Comparison of ENCODE assay signal across 8 cellular contexts in the genomic region with DNA sequence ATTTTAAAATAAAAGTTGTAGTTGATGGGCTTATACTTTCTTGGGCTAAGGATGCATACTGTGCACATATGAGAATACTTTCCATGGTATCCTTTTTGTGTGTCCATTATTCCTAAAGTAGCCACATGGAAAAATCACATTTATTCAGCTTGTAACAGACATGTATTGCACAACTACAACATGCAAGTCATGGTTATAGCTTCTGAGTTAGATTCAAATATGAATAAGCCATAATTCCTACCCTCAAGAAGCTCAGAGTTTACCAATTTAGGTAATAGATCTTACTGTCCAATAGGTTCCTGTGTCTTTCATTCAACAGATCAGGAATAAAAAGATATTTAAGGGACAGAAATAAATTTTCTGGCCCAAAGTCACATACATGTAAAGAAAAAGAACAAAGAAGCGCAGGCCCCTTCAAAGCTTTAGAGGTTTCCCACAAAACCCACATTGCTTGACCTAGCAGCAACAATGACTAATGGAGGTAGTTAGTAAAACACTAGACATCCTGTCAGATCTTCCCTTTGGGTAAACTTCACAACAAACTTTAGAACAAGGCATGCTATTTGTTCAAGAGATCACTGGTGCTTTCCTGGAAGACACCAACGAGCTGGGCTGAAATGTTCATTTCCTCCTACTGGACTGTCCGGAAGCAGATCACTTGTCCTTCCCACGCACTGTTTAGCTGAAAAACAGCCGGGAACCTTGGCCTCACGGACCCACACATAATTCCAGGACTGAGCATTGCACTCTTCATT.
DNase-seq lines count a peak whose midpoint lies in the region; ATAC-seq and TF ChIP-seq lines count a peak whose summit lies in the region.

No MANE protein-coding gene starts in this region.

- H3K23ac ChIP-seq in IMR-90 (ENCODE audit: low read depth, low read length) (no peak overlapping the region), neuronal stem cell (ENCODE audit: low read depth, low read length, poor library complexity) (no peak overlapping the region)

- no peak overlapping the region for H3K4me3 ChIP-seq in CD8-positive, alpha-beta memory T cell (ENCODE audit: low read length)
- H3K4me3 ChIP-seq in IMR-90 (ENCODE audit: insufficient read depth, low read depth, low read length) (no peak overlapping the region), fibroblast of lung (replicated peaks in 1 of 4; ENCODE audit: control extremely low read depth in 1 of 4, insufficient read depth in 1 of 4, low read depth in 3 of 4, low read length in 4 of 4) (no peak overlapping the region), neuronal stem cell (ENCODE audit: low read length in 2 of 2) (no peak overlapping the region)

- H3K9me1 ChIP-seq in IMR-90 (ENCODE audit: insufficient read depth, low read length): 0 out of 2 replicates have a peak, but pooled peaks cover 4% of the 10 kb centered on the region

- no peak for DNase-seq in CD8-positive, alpha-beta memory T cell
- DNase-seq in IMR-90 (peak; percentile 42), fibroblast of lung (ENCODE audit: low read depth in 2 of 2) (peak in 1 of 2 donors; percentile 69), glutamatergic neuron (no peak), mesenteric fat pad (ENCODE audit: low spot score) (no peak), NCI-H146 treated with DMSO at 0.1 percent for 48 hours (lab: John Stamatoyannopoulos, UW; ENCODE audit: unreplicated experiment) (no peak), neuronal stem cell (ENCODE audit: low spot score) (no peak)

- H3K4ac ChIP-seq in IMR-90 (ENCODE audit: low read depth, low read length) (no peak overlapping the region), neuronal stem cell (ENCODE audit: low read length) (no peak overlapping the region)

- no peak overlapping the region for H3K56ac ChIP-seq in IMR-90 (ENCODE audit: extremely low read depth, insufficient read depth, low read length)

- no peaks in the 10 kb centered on the region for H3K79me2 ChIP-seq in fibroblast of lung (ENCODE audit: control insufficient read depth, insufficient read depth, low read length)

- no peak overlapping the region for H3K4me2 ChIP-seq in IMR-90 (ENCODE audit: low read depth, low read length)
- H3K4me2 ChIP-seq in fibroblast of lung (ENCODE audit: extremely low read depth, insufficient read depth, low read length): no peak overlapping the region
- H3K4me2 ChIP-seq in neuronal stem cell (ENCODE audit: insufficient read depth, low read length, poor library complexity, severe bottlenecking): no peak overlapping the region

- no peak overlapping the region for H2BK12ac ChIP-seq in neuronal stem cell (ENCODE audit: low read length)

- in situ Hi-C loops in IMR-90 (cut with MboI; ENCODE audit: low sequenced_read_pairs): no loop called here

- peak overlapping the region in 6 of 7 donors; percentile 12 to 64 (median 46) for H3K4me3 Mint-ChIP-seq in CD8-positive, alpha-beta memory T cell
- no peak overlapping the region for H3K4me3 Mint-ChIP-seq in glutamatergic neuron (ENCODE audit: unreplicated experiment)

- H3K4me1 ChIP-seq in CD8-positive, alpha-beta memory T cell (ENCODE audit: insufficient read depth, low read length): peaks cover 29% of the 10 kb centered on the region
- H3K4me1 ChIP-seq in IMR-90 (ENCODE audit: control insufficient read depth, insufficient read depth, low read length): peaks cover 2% of the 10 kb centered on the region; the same call in 1 of the 2 replicates
- H3K4me1 ChIP-seq in fibroblast of lung (ENCODE audit: control insufficient read depth, extremely low read depth, insufficient read depth, low read length): peaks cover 8% of the 10 kb centered on the region
- peaks cover 2 to 3% of the 10 kb centered on the region in 2 donors for H3K4me1 ChIP-seq in neuronal stem cell (ENCODE audit: control insufficient read depth in 2 of 2, insufficient read depth in 1 of 2, low read depth in 1 of 2, low read length in 2 of 2)

- no CpG with 5 or more reads among the region's 6 CpGs for whole genome bisulfite sequencing in IMR-90 (ENCODE audit: extremely low coverage in 2 of 2, insufficient read length in 1 of 2), 2 experiments
- WGBS in neuronal stem cell (ENCODE audit: extremely low coverage in 2 of 2, insufficient read length in 2 of 2, insufficient replicate concordance in 1 of 2), 2 donors: no CpG with 5 or more reads among the region's 6 CpGs

- peaks cover 62 to 85% (median 83%) of the 10 kb centered on the region in 3 donors for H3K4me1 Mint-ChIP-seq in CD8-positive, alpha-beta memory T cell
- no peaks in the 10 kb centered on the region for H3K4me1 Mint-ChIP-seq in glutamatergic neuron (ENCODE audit: low read depth, unreplicated experiment)

- H3K14ac ChIP-seq in IMR-90 (replicated peaks; ENCODE audit: low read depth, low read length) (no peak overlapping the region), neuronal stem cell (ENCODE audit: low read length) (no peak overlapping the region)

- H4K8ac ChIP-seq in IMR-90 (ENCODE audit: low read depth in 2 of 2, low read length in 2 of 2) (no peak overlapping the region), neuronal stem cell (ENCODE audit: low read depth, low read length) (no peak overlapping the region)

- peak overlapping the region in 5 of 8 donors; percentile 12 to 66 (median 62) for H3K27ac Mint-ChIP-seq in CD8-positive, alpha-beta memory T cell
- no peak overlapping the region for H3K27ac Mint-ChIP-seq in glutamatergic neuron (ENCODE audit: unreplicated experiment)

- H4K91ac ChIP-seq in IMR-90 (ENCODE audit: insufficient read depth, low read depth, low read length): no peak overlapping the region
- no peak overlapping the region for H4K91ac ChIP-seq in neuronal stem cell (ENCODE audit: low read depth, low read length, poor library complexity)

- no peaks in the 10 kb centered on the region for H4K20me1 ChIP-seq in IMR-90 (ENCODE audit: insufficient read depth, low read length)
- no peaks in the 10 kb centered on the region for H4K20me1 ChIP-seq in fibroblast of lung (ENCODE audit: control insufficient read depth, extremely low read depth, insufficient read depth, low read length)

- H3K18ac ChIP-seq in IMR-90 (ENCODE audit: low read depth, low read length) (no peak overlapping the region), neuronal stem cell (ENCODE audit: low read length) (no peak overlapping the region)

- no peak overlapping the region for H2BK20ac ChIP-seq in IMR-90 (ENCODE audit: low read depth, low read length)

- POLR2A ChIA-PET in CD8-positive, alpha-beta memory T cell (lab: Charles Lee): interaction anchor here (1.0 to 1.1 kb wide), 2 partner anchors 36 to 90 kb away, joined by 3 to 4 read pairs; no protein-coding TSS in a partner anchor
- POLR2A ChIA-PET in IMR-90 (lab: Charles Lee; ENCODE audit: unreplicated experiment): no interaction called here

- H2BK120ac ChIP-seq in IMR-90 (ENCODE audit: low read depth, low read length) (no peak overlapping the region), neuronal stem cell (ENCODE audit: low read depth, low read length) (no peak overlapping the region)

- H3K27ac ChIP-seq in CD8-positive, alpha-beta memory T cell (ENCODE audit: low read depth, low read length): no peak overlapping the region
- H3K27ac ChIP-seq in IMR-90 (ENCODE audit: insufficient read depth, low read length) (no peak overlapping the region), fibroblast of lung (ENCODE audit: insufficient read depth, low read length) (no peak overlapping the region), neuronal stem cell (replicated peaks; ENCODE audit: low read length) (no peak overlapping the region)

- no peaks in the 10 kb centered on the region for H3K36me3 Mint-ChIP-seq in CD8-positive, alpha-beta memory T cell
- no peaks in the 10 kb centered on the region for H3K36me3 Mint-ChIP-seq in glutamatergic neuron (ENCODE audit: unreplicated experiment)

- TF ChIP-seq RAD21 in IMR-90 (IDR thresholded peaks at IDR 0.05; ENCODE audit: low read length): no peak

- intact Hi-C loops in IMR-90 (cut with micrococcal nuclease): no loop called here

- no peaks in the 10 kb centered on the region for H3K79me1 ChIP-seq in IMR-90 (ENCODE audit: low read depth in 1 of 2, low read length in 2 of 2)
- no peaks in the 10 kb centered on the region for H3K79me1 ChIP-seq in neuronal stem cell (ENCODE audit: low read depth, low read length)

- H3K27me3 Mint-ChIP-seq in CD8-positive, alpha-beta memory T cell: no peaks in the 10 kb centered on the region
- H3K27me3 Mint-ChIP-seq in glutamatergic neuron (ENCODE audit: unreplicated experiment): no peaks in the 10 kb centered on the region

- no TSS peak for BruUV-seq in IMR-90 (replicated peaks; lab: Mats Ljungman, UMichigan)

- H4K5ac ChIP-seq in IMR-90 (ENCODE audit: low read depth, low read length): no peak overlapping the region

- no peak overlapping the region for H3K9ac ChIP-seq in IMR-90 (ENCODE audit: low read depth, low read length)
- H3K9ac ChIP-seq in fibroblast of lung (ENCODE audit: insufficient read depth, low read length): no peak overlapping the region
- no peak overlapping the region for H3K9ac ChIP-seq in neuronal stem cell (ENCODE audit: low read depth, low read length, poor library complexity)

- H2AK9ac ChIP-seq in IMR-90 (replicated peaks; ENCODE audit: low read depth, low read length, poor library complexity): no peak overlapping the region

- dilution Hi-C loops in IMR-90 (cut with HindIII; ENCODE audit: low sequenced_read_pairs, unreplicated experiment): no loop called here

- H3K9me3 ChIP-seq in CD8-positive, alpha-beta memory T cell (ENCODE audit: low read length): no peaks in the 10 kb centered on the region
- no peaks in the 10 kb centered on the region for H3K9me3 ChIP-seq in IMR-90 (ENCODE audit: control insufficient read depth, insufficient read depth, low read length)
- H3K9me3 ChIP-seq in fibroblast of lung (ENCODE audit: control insufficient read depth, insufficient read depth, low read depth, low read length): no peaks in the 10 kb centered on the region
- no peaks in the 10 kb centered on the region for H3K9me3 ChIP-seq in neuronal stem cell (replicated peaks in 1 of 2; ENCODE audit: control insufficient read depth in 2 of 2, insufficient read depth in 1 of 2, low read depth in 1 of 2, low read length in 2 of 2)

- no peaks in the 10 kb centered on the region for H3K36me3 ChIP-seq in CD8-positive, alpha-beta memory T cell (ENCODE audit: insufficient read depth, low read length)
- H3K36me3 ChIP-seq in IMR-90 (ENCODE audit: control insufficient read depth, insufficient read depth, low read length): no peaks in the 10 kb centered on the region
- no peaks in the 10 kb centered on the region for H3K36me3 ChIP-seq in fibroblast of lung (ENCODE audit: control insufficient read depth, insufficient read depth, low read length)
- no peaks in the 10 kb centered on the region for H3K36me3 ChIP-seq in neuronal stem cell (replicated peaks in 1 of 2; ENCODE audit: control insufficient read depth in 2 of 2, insufficient read depth in 2 of 2, low read length in 2 of 2)

- no peaks in the 10 kb centered on the region for H3K27me3 ChIP-seq in CD8-positive, alpha-beta memory T cell (ENCODE audit: insufficient read depth, low read length, poor library complexity, severe bottlenecking)
- H3K27me3 ChIP-seq in IMR-90 (ENCODE audit: control insufficient read depth, insufficient read depth, low read length) (no peaks in the 10 kb centered on the region), fibroblast of lung (ENCODE audit: control insufficient read depth, insufficient read depth, low read length) (no peaks in the 10 kb centered on the region), neuronal stem cell (ENCODE audit: control insufficient read depth in 3 of 3, insufficient read depth in 3 of 3, low read depth in 1 of 3, low read length in 3 of 3) (no peaks in the 10 kb centered on the region)

- H2AK5ac ChIP-seq in IMR-90 (ENCODE audit: low read depth, low read length) (no peak overlapping the region), neuronal stem cell (ENCODE audit: low read depth, low read length) (no peak overlapping the region)

- TF ChIP-seq POLR2A in IMR-90 (IDR thresholded peaks at IDR 0.05; ENCODE audit: low read depth, low read length): no peak

- CTCF ChIA-PET in CD8-positive, alpha-beta memory T cell (lab: Charles Lee): no interaction called here
- CTCF ChIA-PET in IMR-90 (lab: Yijun Ruan, JAX): interaction anchor here (0.6 to 1.2 kb wide), 2 partner anchors 15 to 17 kb away, joined by 4 read pairs; no protein-coding TSS in a partner anchor

- H3K9me3 Mint-ChIP-seq in CD8-positive, alpha-beta memory T cell: no peaks in the 10 kb centered on the region
- H3K9me3 Mint-ChIP-seq in glutamatergic neuron (ENCODE audit: unreplicated experiment): peaks cover 1% of the 10 kb centered on the region

- H2AFZ ChIP-seq in IMR-90 (replicated peaks; ENCODE audit: low read length, poor library complexity) (peak overlapping the region; percentile 5), fibroblast of lung (ENCODE audit: low read length) (peak overlapping the region; percentile 53), neuronal stem cell (ENCODE audit: low read length) (no peak overlapping the region)

- H2BK15ac ChIP-seq in IMR-90 (ENCODE audit: low read depth, low read length) (no peak overlapping the region), neuronal stem cell (ENCODE audit: low read length) (no peak overlapping the region)

- no peak for TF ChIP-seq CTCF in IMR-90 (conservative IDR thresholded peaks at IDR 0.05; ENCODE audit: low read depth, low read length)
- no peak for TF ChIP-seq CTCF in fibroblast of lung (conservative IDR thresholded peaks at IDR 0.05 in 1 of 2, IDR thresholded peaks at IDR 0.05 in 1 of 2; ENCODE audit: low read depth in 1 of 2, low read length in 2 of 2)
- TF ChIP-seq CTCF in glutamatergic neuron (IDR thresholded peaks at IDR 0.05; ENCODE audit: partially characterized antibody, unreplicated experiment): no peak

- H2BK5ac ChIP-seq in IMR-90 (ENCODE audit: low read depth, low read length, poor library complexity, severe bottlenecking) (no peak overlapping the region), neuronal stem cell (ENCODE audit: low read length) (no peak overlapping the region)

- peak; percentile 77 for ATAC-seq in GM19463 (IDR thresholded peaks at IDR 0.05; ENCODE audit: unreplicated experiment)
- ATAC-seq in IMR-90 (ENCODE audit: low read depth): peak; percentile 32; the same call in 1 of the 2 replicates
